ENCODE assay signal across 1 cellular context in the genomic region with DNA sequence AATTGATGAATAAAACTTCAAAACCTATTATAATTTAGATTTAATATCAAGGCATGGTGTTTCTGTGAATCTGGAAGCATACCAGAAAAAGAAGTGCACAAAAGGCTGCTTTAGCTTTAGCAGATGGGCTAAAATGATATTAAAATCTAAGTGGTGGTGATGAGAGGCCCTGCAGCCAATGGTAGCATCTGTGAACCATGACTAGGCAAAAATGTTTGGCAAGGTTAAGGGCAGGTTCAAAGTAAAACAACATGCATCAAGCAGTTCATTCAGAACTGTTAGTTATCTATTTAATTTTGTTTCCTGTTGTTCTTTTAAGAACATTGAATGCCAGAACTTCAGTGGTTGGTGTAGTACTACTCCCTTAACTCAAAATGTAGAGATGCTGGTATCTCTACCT.
TF ChIP-seq lines count a peak whose summit lies in the region.

No MANE protein-coding gene starts in this region.

TF ChIP-seq in HepG2, 621 proteins besides CTCF, POLR2A, EP300 and RAD21:
- TF ChIP-seq, protein P1, sequence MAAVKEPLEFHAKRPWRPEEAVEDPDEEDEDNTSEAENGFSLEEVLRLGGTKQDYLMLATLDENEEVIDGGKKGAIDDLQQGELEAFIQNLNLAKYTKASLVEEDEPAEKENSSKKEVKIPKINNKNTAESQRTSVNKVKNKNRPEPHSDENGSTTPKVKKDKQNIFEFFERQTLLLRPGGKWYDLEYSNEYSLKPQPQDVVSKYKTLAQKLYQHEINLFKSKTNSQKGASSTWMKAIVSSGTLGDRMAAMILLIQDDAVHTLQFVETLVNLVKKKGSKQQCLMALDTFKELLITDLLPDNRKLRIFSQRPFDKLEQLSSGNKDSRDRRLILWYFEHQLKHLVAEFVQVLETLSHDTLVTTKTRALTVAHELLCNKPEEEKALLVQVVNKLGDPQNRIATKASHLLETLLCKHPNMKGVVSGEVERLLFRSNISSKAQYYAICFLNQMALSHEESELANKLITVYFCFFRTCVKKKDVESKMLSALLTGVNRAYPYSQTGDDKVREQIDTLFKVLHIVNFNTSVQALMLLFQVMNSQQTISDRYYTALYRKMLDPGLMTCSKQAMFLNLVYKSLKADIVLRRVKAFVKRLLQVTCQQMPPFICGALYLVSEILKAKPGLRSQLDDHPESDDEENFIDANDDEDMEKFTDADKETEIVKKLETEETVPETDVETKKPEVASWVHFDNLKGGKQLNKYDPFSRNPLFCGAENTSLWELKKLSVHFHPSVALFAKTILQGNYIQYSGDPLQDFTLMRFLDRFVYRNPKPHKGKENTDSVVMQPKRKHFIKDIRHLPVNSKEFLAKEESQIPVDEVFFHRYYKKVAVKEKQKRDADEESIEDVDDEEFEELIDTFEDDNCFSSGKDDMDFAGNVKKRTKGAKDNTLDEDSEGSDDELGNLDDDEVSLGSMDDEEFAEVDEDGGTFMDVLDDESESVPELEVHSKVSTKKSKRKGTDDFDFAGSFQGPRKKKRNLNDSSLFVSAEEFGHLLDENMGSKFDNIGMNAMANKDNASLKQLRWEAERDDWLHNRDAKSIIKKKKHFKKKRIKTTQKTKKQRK (IDR thresholded peaks at IDR 0.05; ENCODE audit: low read length): no peak
- TF ChIP-seq XRCC5 (optimal IDR thresholded peaks at IDR 0.05; ENCODE audit: low read length): no peak
- peak; percentile 73 for TF ChIP-seq NFE2L2 (IDR thresholded peaks at IDR 0.05; ENCODE audit: low read length)
- no peak for TF ChIP-seq PTBP1 (IDR thresholded peaks at IDR 0.05; ENCODE audit: low read depth, low read length, poor library complexity, severe bottlenecking)
- TF ChIP-seq NFE2 (CRISPR knock-in tag; IDR thresholded peaks at IDR 0.05): peak; percentile 40; the same call in 1 of the 2 replicates
